In the genomic region with DNA sequence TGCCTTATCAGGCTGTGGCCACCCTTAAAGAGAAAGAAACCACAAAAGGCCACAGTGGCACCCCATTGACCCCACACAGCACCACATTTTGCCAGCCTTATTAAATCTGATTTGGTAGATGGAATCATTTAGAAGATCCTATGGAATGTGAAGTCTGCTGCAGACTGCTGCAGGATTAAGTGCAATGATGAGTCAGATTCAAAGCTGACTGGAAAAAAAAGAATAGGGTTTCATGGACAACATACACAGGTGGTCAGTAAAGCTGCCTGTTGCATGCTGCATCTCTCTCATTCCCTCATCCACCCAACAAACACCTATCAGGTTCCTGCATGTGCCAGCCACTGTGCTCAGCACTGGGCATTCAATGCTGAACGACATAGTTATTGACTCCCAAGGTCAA, we compare ENCODE assay signal across 18 cellular contexts. TPM values are rescaled to one million over a fixed set of nuclear protein-coding genes. Genes with fewer than 3 reads are reported as not detected.
DNase-seq lines count a peak whose midpoint lies in the region; TF ChIP-seq lines count a peak whose summit lies in the region.
"Had no signal": no experiment of that assay in that cellular context is flagged by ENCODE, and none has a peak within 500 bp of the region (broad histone marks: within the 10 kb centered on the region; RNA-seq: fewer than 3 reads in every experiment).

No MANE protein-coding gene starts in this region.

- 0 out of 22 replicates have a peak, but pooled peaks cover 0 to 1% (median 0%) of the 10 kb centered on the region in 11 experiments for H3K27me3 ChIP-seq in BLaER1 treated with 17β-estradiol and CSF1 and Interleukin-3, amounts not matched to agents 10 nM and 100 nM
- H3K27me3 ChIP-seq in endodermal cell (ENCODE audit: control insufficient read depth, insufficient read depth, low read length, poor library complexity, severe bottlenecking): no peaks in the 10 kb centered on the region
- H3K27me3 ChIP-seq: testis had no signal

- no peak overlapping the region for H3K4me3 Mint-ChIP-seq in endodermal cell
- H3K4me3 Mint-ChIP-seq: activated naive CD8-positive, alpha-beta T cell treated with anti-CD3 and anti-CD28 coated beads, Interleukin-2, amount 50 U/mL, for 24 hours had no signal

- peaks cover 0 to 23% (median 10%) of the 10 kb centered on the region in 11 experiments; a peak in 8 of 22 replicates for H3K9me3 ChIP-seq in BLaER1 treated with 17β-estradiol and CSF1 and Interleukin-3, amounts not matched to agents 10 nM and 100 nM (replicated peaks in 1 of 11)
- no peaks in the 10 kb centered on the region for H3K9me3 ChIP-seq in endodermal cell (ENCODE audit: control insufficient read depth, low read length)
- H3K9me3 ChIP-seq: breast epithelium, heart left ventricle, lower lobe of right lung, testis had no signal

- peak overlapping the region; percentile 67 to 92 (median 81) for H3K4me2 ChIP-seq in BLaER1 treated with 17β-estradiol and CSF1 and Interleukin-3, amounts not matched to agents 10 nM and 100 nM

- H3K27ac ChIP-seq in BLaER1 treated with 17β-estradiol and CSF1 and Interleukin-3, amounts not matched to agents 10 nM and 100 nM: peak overlapping the region in 3 of 11 experiments; percentile 73 to 84 (median 82); a peak in 4 of 22 replicates
- no peak overlapping the region for H3K27ac ChIP-seq in endodermal cell (ENCODE audit: low read depth, low read length)
- H3K27ac ChIP-seq: testis had no signal

- DNase-seq in HT1080 (ENCODE audit: low read depth) (peak; percentile 15), choroid plexus epithelial cell (ENCODE audit: low read depth) (peak; percentile 47), retinal pigment epithelial cell (ENCODE audit: low read depth) (peak; percentile 29), DMS53 (lab: John Stamatoyannopoulos, UW) (no peak), SIG-M5 (lab: John Stamatoyannopoulos, UW) (no peak), UCSD-AML1 (lab: John Stamatoyannopoulos, UW; ENCODE audit: unreplicated experiment) (no peak), endodermal cell (no peak)
- DNase-seq: activated CD4-positive, alpha-beta T cell treated with anti-CD3 and anti-CD28 coated beads for 48 hours; activated naive CD8-positive, alpha-beta T cell treated with anti-CD3 and anti-CD28 coated beads, Interleukin-2, amount 50 U/mL, for 24 hours; heart left ventricle; lower lobe of right lung; NCI-H1092; NCI-H2029 treated with DMSO at 0.1 percent for 48 hours; NCI-H510A treated with DMSO at 0.1 percent for 48 hours; right cardiac atrium; testis had no signal

- H3K4me3 ChIP-seq in BLaER1 treated with 17β-estradiol and CSF1 and Interleukin-3, amounts not matched to agents 10 nM and 100 nM: no peak overlapping the region
- H3K4me3 ChIP-seq in choroid plexus epithelial cell (ENCODE audit: low read depth, low read length) (no peak overlapping the region), retinal pigment epithelial cell (ENCODE audit: low read length) (no peak overlapping the region), endodermal cell (ENCODE audit: low read length) (no peak overlapping the region)
- H3K4me3 ChIP-seq: breast epithelium, heart left ventricle, lower lobe of right lung, testis had no signal

- H3K4me1 Mint-ChIP-seq in endodermal cell: no peaks in the 10 kb centered on the region

- no peak overlapping the region for H3K9ac ChIP-seq in BLaER1 treated with 17β-estradiol and CSF1 and Interleukin-3, amounts not matched to agents 10 nM and 100 nM
- no peak overlapping the region for H3K9ac ChIP-seq in endodermal cell (ENCODE audit: extremely low read depth, low read length, poor library complexity, severe bottlenecking)

- no peak overlapping the region for H3K27ac Mint-ChIP-seq in endodermal cell

- TF ChIP-seq CTCF in choroid plexus epithelial cell (conservative IDR thresholded peaks at IDR 0.05; ENCODE audit: low read depth, low read length) (no peak), retinal pigment epithelial cell (conservative IDR thresholded peaks at IDR 0.05; ENCODE audit: low read depth, low read length) (no peak), endodermal cell (conservative IDR thresholded peaks at IDR 0.05) (no peak)

- H4K20me1 ChIP-seq in BLaER1 treated with 17β-estradiol and CSF1 and Interleukin-3, amounts not matched to agents 10 nM and 100 nM: peaks cover 0 to 4% (median 0%) of the 10 kb centered on the region in 11 experiments; a peak in 2 of 22 replicates

- H3K36me3 Mint-ChIP-seq in endodermal cell (ENCODE audit: low read depth): peaks cover 41% of the 10 kb centered on the region

- peaks cover 0 to 13% (median 0%) of the 10 kb centered on the region in 11 experiments; a peak in 5 of 22 replicates for H3K36me3 ChIP-seq in BLaER1 treated with 17β-estradiol and CSF1 and Interleukin-3, amounts not matched to agents 10 nM and 100 nM
- H3K36me3 ChIP-seq in endodermal cell (ENCODE audit: control insufficient read depth, insufficient read depth, low read length): no peaks in the 10 kb centered on the region
- H3K36me3 ChIP-seq: breast epithelium, heart left ventricle, lower lobe of right lung had no signal

- H3K27me3 Mint-ChIP-seq in endodermal cell (ENCODE audit: insufficient read depth): no peaks in the 10 kb centered on the region

- H3K4me1 ChIP-seq in BLaER1 treated with 17β-estradiol and CSF1 and Interleukin-3, amounts not matched to agents 10 nM and 100 nM: peaks cover 41 to 57% (median 43%) of the 10 kb centered on the region in 10 experiments
- no peaks in the 10 kb centered on the region for H3K4me1 ChIP-seq in endodermal cell (ENCODE audit: control insufficient read depth, insufficient read depth, low read length)
- H3K4me1 ChIP-seq: breast epithelium had no signal

- 81% methylated on average over 1 of the region's 1 CpG; no CpG with 5 or more reads in 1 of the 2 experiments for WGBS in endodermal cell (ENCODE audit: insufficient coverage in 1 of 2, insufficient read length in 1 of 2), 2 experiments

- H3K9me3 Mint-ChIP-seq in endodermal cell: peaks cover 67% of the 10 kb centered on the region
- H3K9me3 Mint-ChIP-seq: activated naive CD8-positive, alpha-beta T cell treated with anti-CD3 and anti-CD28 coated beads, Interleukin-2, amount 50 U/mL, for 24 hours had no signal

RNA-seq across cellular contexts. Expression of a gene that starts 56.6 kb away (rescaled TPM):
- 0.07 and 0.40 TPM in 2 replicates for total RNA-seq in HT1080 (2014; rRNA removed; shearing (Covaris generic))
- polyA plus RNA-seq in HT1080 (2015; cell fraction: cytosol; rRNA removed): 0.06 and 0.20 TPM in 2 replicates
- 0.10 TPM in 1 of 2 replicates, not detected in the other for polyA plus RNA-seq in HT1080 (2015; cell fraction: nucleus; rRNA removed)
- 1 to 10 TPM; 1.6 to 4.2 TPM for total RNA-seq in endodermal cell
- polyA plus RNA-seq in endodermal cell (2013, experiment 1 of 2): 1.7 TPM
- 2.2 TPM for polyA plus RNA-seq in endodermal cell (2013, experiment 2 of 2)

Comparison
In these comparisons a context has a peak if more than half of its experiments do, and no peak if none do; other contexts are left out.
1. DNase-seq: peak in HT1080 (single experiment), choroid plexus epithelial cell (single experiment) and retinal pigment epithelial cell (single experiment); none in DMS53 (single experiment), SIG-M5 (single experiment), UCSD-AML1 (single experiment) and endodermal cell (single experiment).